In genomic region chr5:140553657-140554056, GRCh38 we compare ENCODE assay signal across 1 cellular context.
TF ChIP-seq lines count a peak whose summit lies in the region.

No MANE protein-coding gene starts in this region.

TF ChIP-seq in IMR-90, 13 proteins besides CTCF, POLR2A, EP300 and RAD21:
- TF ChIP-seq USF2 (IDR thresholded peaks at IDR 0.05; ENCODE audit: low read depth, low read length) (no peak), BHLHE40 (IDR thresholded peaks at IDR 0.05; ENCODE audit: low read depth, low read length) (no peak), SMC3 (IDR thresholded peaks at IDR 0.05; ENCODE audit: low read depth, low read length) (no peak)
